ENCODE assay signal across 8 cellular contexts in genomic region chr5:138331449-138332368, GRCh38. TPM values are rescaled to one million over a fixed set of nuclear protein-coding genes. Genes with fewer than 3 reads are reported as not detected.
DNase-seq lines count a peak whose midpoint lies in the region; ATAC-seq lines count a peak whose summit lies in the region.

TSS of gene CDC25C (minus strand) at chr5:138331804. CDS start at chr5:138331180, 624 bp downstream.

- intact Hi-C loops in activated CD4-positive, alpha-beta T cell treated with anti-CD3 and anti-CD28 coated beads, Interleukin-2, amount 10 ng/mL, durations not matched to agents 24 days and 14 days (cut with micrococcal nuclease), result loop anchor here (1.0 to 10.0 kb wide), 5 partner anchors 24 to 1073 kb away; partner anchors contain the start of genes BRD8, FAM13B, HNRNPA0 and SPATA24

- H3K27me3 Mint-ChIP-seq in activated CD4-positive, alpha-beta T cell treated with anti-CD3 and anti-CD28 coated beads, Interleukin-2, amount 10 ng/mL, durations not matched to agents 24 days and 14 days, result no peaks in the 10 kb centered on the region

- peaks cover 30% of the 10 kb centered on the region for H3K4me1 Mint-ChIP-seq in activated CD4-positive, alpha-beta T cell treated with anti-CD3 and anti-CD28 coated beads, Interleukin-2, amount 10 ng/mL, durations not matched to agents 24 days and 14 days

- no peaks in the 10 kb centered on the region for H3K36me3 Mint-ChIP-seq in activated CD4-positive, alpha-beta T cell treated with anti-CD3 and anti-CD28 coated beads, Interleukin-2, amount 10 ng/mL, durations not matched to agents 24 days and 14 days (ENCODE audit: low read depth)

- DNase-seq in C1 segment of cervical spinal cord (lab: John Stamatoyannopoulos, UW) (peak; percentile 47 to 98 (median 91)), NCI-H526 treated with DMSO at 0.1 percent for 48 hours (lab: John Stamatoyannopoulos, UW) (peak; percentile 98), dedifferentiated amniotic fluid mesenchymal stem cell (ENCODE audit: extremely low spot score) (peak; percentile 100), left kidney (ENCODE audit: low read depth, low spot score) (peak; percentile 100)
- peak; percentile 99 for DNase-seq in activated CD4-positive, alpha-beta T cell treated with anti-CD3 and anti-CD28 coated beads, Interleukin-2, amount 10 ng/mL, durations not matched to agents 24 days and 14 days
- DNase-seq in stimulated activated CD4-positive, alpha-beta T cell treated with anti-CD3 and anti-CD28 coated beads, Interleukin-1b, Interleukin-23, amount 100 ng/mL, for 48 hours, result peak; percentile 97

- peak within 1 kb of the TSS; percentile 89 for H3K4me3 Mint-ChIP-seq in activated CD4-positive, alpha-beta T cell treated with anti-CD3 and anti-CD28 coated beads, Interleukin-2, amount 10 ng/mL, durations not matched to agents 24 days and 14 days

- H3K27ac Mint-ChIP-seq in activated CD4-positive, alpha-beta T cell treated with anti-CD3 and anti-CD28 coated beads, Interleukin-2, amount 10 ng/mL, durations not matched to agents 24 days and 14 days, result peak within 1 kb of the TSS; percentile 57

- ATAC-seq in GM19351 (IDR thresholded peaks at IDR 0.05; ENCODE audit: unreplicated experiment) (peak; percentile 99), HG03520 (IDR thresholded peaks at IDR 0.05; ENCODE audit: unreplicated experiment) (peak; percentile 98)

- no peaks in the 10 kb centered on the region for H3K9me3 Mint-ChIP-seq in activated CD4-positive, alpha-beta T cell treated with anti-CD3 and anti-CD28 coated beads, Interleukin-2, amount 10 ng/mL, durations not matched to agents 24 days and 14 days

RNA-seq across cellular contexts. Expression of gene CDC25C, which starts in this region (rescaled TPM):
- 6.7 and 7.9 TPM in 2 replicates for total RNA-seq in activated CD4-positive, alpha-beta T cell treated with anti-CD3 and anti-CD28 coated beads, Interleukin-2, amount 10 ng/mL, durations not matched to agents 24 days and 14 days

Comparison
In these comparisons a context has a peak if more than half of its experiments do, and no peak if none do; other contexts are left out.
1. Peak in every context shown above with its lines: DNase-seq and ATAC-seq.